8 cellular contexts compared by ENCODE assay signal in the genomic region with DNA sequence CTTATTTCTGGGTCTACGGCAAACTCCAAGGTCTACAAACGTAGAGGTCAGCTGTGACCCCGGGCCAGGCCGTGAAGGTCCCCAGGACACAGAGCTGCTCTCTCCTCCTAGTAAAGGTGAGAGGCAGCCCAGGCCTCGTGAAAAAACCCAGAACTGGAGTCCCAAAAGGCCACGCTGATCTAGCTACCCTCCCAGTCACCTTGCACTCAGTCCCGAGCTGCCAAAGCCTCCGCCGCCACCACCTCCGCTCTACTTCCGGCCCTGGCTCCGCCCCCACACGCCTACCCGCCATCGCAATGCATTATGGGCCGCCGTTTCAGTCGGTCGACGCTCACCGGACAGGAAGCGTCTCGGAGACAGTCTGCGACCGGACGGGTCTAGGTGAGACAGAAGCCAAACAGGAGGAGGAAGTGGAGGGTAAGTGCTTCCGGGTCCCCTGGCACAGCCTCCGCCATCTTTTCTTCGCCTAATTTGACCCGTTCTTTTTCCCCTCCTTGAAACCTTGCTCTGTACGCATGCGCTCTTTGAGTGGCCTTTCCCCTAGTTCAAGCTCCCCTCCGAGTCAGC. TPM values are rescaled to one million over a fixed set of nuclear protein-coding genes. Genes with fewer than 3 reads are reported as not detected.
DNase-seq lines count a peak whose midpoint lies in the region; ATAC-seq and TF ChIP-seq lines count a peak whose summit lies in the region.

A gene with protein sequence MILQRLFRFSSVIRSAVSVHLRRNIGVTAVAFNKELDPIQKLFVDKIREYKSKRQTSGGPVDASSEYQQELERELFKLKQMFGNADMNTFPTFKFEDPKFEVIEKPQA (minus strand): TSS at position 251 of the 567 bp plus-strand sequence. CDS start 5,110 bp downstream, outside the sequence.
A gene (plus strand): TSS at position 319 of the 567 bp plus-strand sequence. CDS start 6,627 bp downstream, outside the sequence.

- H3K79me2 ChIP-seq in PC-9 (ENCODE audit: low read depth): peaks cover 77% of the 10 kb centered on the region

- TF ChIP-seq CTCF in PC-9 (conservative IDR thresholded peaks at IDR 0.05): no peak

- H3K9me3 ChIP-seq in PC-9 (ENCODE audit: insufficient read depth, low read depth) (no peaks in the 10 kb centered on the region), mucosa of rectum (ENCODE audit: control insufficient read depth in 2 of 2, low read length in 2 of 2) (no peaks in the 10 kb centered on the region)

- H3F3A ChIP-seq in PC-9 (ENCODE audit: insufficient read depth, low read depth): peaks cover 11% of the 10 kb centered on the region; the same call in 1 of the 2 replicates

- peak within 1 kb of the TSS; percentile 95 for H3K4me2 ChIP-seq in PC-9

- ATAC-seq in GM21619 (IDR thresholded peaks at IDR 0.05; ENCODE audit: unreplicated experiment): peak; percentile 87

- peak within 1 kb of the TSS; percentile 94 to 96 for H3K9ac ChIP-seq in mucosa of rectum (ENCODE audit: low read depth in 1 of 2, low read length in 2 of 2)

- no peaks in the 10 kb centered on the region; the same call in 1 of the 2 replicates for H4K20me1 ChIP-seq in PC-9 (ENCODE audit: insufficient read depth)

- peak within 1 kb of the TSS; percentile 90 for H2AFZ ChIP-seq in PC-9

- peak within 1 kb of the TSS; percentile 95 for H3K4me3 ChIP-seq in Jurkat, Clone E6-1 (ENCODE audit: low read length)
- H3K4me3 ChIP-seq in PC-9: peak within 1 kb of the TSS; percentile 94
- peak within 1 kb of the TSS; percentile 93 to 96 for H3K4me3 ChIP-seq in mucosa of rectum (ENCODE audit: low read length in 2 of 2)

- H3K27ac ChIP-seq in PC-9 (peak within 1 kb of the TSS; percentile 98), mucosa of rectum (ENCODE audit: low read depth in 2 of 2, low read length in 2 of 2) (peak within 1 kb of the TSS; percentile 97 to 98)

- peaks cover 13% of the 10 kb centered on the region; the same call in 1 of the 2 replicates for H3K4me1 ChIP-seq in PC-9 (replicated peaks; ENCODE audit: insufficient read depth)
- H3K4me1 ChIP-seq in mucosa of rectum (ENCODE audit: control insufficient read depth in 2 of 2, insufficient read depth in 2 of 2, low read length in 2 of 2): peaks cover 11 to 17% of the 10 kb centered on the region in 2 donors

- POLR2A ChIA-PET in PC-9 (lab: Charles Lee; ENCODE audit: unreplicated experiment): no interaction called here

- peak; percentile 88 for TF ChIP-seq POLR2A in erythroblast (IDR thresholded peaks at IDR 0.05; ENCODE audit: low read length)

- peak; percentile 97 for DNase-seq in DMS153 (lab: John Stamatoyannopoulos, UW)
- DNase-seq in Jurkat, Clone E6-1 (ENCODE audit: low read depth, low spot score): peak; percentile 98
- DNase-seq in PC-9: peak; percentile 90 to 93
- DNase-seq in activated T-cell treated with anti-CD3 and anti-CD28 coated beads, Interleukin-2, amount 50 U/mL, for 1 hour: peak; percentile 98
- peak; percentile 98 to 99 for DNase-seq in erythroblast (lab: John Stamatoyannopoulos, UW)
- peak; percentile 99 for DNase-seq in stimulated activated CD8-positive, alpha-beta memory T cell treated with anti-CD3 and anti-CD28 coated beads, Interleukin-4, amount 100 ng/mL, for 48 hours

- no peaks in the 10 kb centered on the region for H3K9me2 ChIP-seq in PC-9 (ENCODE audit: insufficient read depth)

- H3K36me3 ChIP-seq in PC-9 (ENCODE audit: low read depth) (0 out of 2 replicates have a peak, but pooled peaks cover under 1% of the 10 kb centered on the region), mucosa of rectum (ENCODE audit: control insufficient read depth in 2 of 2, insufficient read depth in 2 of 2, low read length in 2 of 2) (peaks cover 5 to 6% of the 10 kb centered on the region in 2 donors)

- intact Hi-C loops in PC-9 (cut with micrococcal nuclease; ENCODE audit: unreplicated experiment): loop anchor here (1.0 kb wide), 1 partner anchor 126 kb away; no protein-coding TSS in a partner anchor

- CTCF ChIA-PET in PC-9 (lab: Charles Lee): interaction anchor here (0.6 kb wide), 1 partner anchor 171 kb away, joined by 3 read pairs; no protein-coding TSS in a partner anchor

- H3K27me3 ChIP-seq in PC-9 (ENCODE audit: insufficient read depth, low read depth) (no peaks in the 10 kb centered on the region), mucosa of rectum (ENCODE audit: control insufficient read depth in 2 of 2, insufficient read depth in 2 of 2, low read length in 2 of 2) (no peaks in the 10 kb centered on the region)

- BruUV-seq in PC-9 (replicated peaks; lab: Mats Ljungman, UMichigan): no TSS peak

RNA-seq across cellular contexts. Expression of the first gene that starts in this region (rescaled TPM):
- polyA plus RNA-seq in Jurkat, Clone E6-1 (2012; ENCODE audit: insufficient read depth, insufficient read length): 269 TPM
- total RNA-seq in PC-9 (2021): 62.1 and 108 TPM in 2 replicates

RNA-seq across cellular contexts. Expression of the second gene that starts in this region (rescaled TPM):
- polyA plus RNA-seq in Jurkat, Clone E6-1 (2012; ENCODE audit: insufficient read depth, insufficient read length): 18.8 TPM
- total RNA-seq in PC-9 (2021): 18.2 and 20.5 TPM in 2 replicates

Comparison
In these comparisons a context has a peak if more than half of its experiments do, and no peak if none do; other contexts are left out.
1. Peak in every context shown above with its lines: DNase-seq, ATAC-seq, H3K4me3 ChIP-seq and H3K27ac ChIP-seq.